ENCODE assay signal across 11 cellular contexts in the genomic region with DNA sequence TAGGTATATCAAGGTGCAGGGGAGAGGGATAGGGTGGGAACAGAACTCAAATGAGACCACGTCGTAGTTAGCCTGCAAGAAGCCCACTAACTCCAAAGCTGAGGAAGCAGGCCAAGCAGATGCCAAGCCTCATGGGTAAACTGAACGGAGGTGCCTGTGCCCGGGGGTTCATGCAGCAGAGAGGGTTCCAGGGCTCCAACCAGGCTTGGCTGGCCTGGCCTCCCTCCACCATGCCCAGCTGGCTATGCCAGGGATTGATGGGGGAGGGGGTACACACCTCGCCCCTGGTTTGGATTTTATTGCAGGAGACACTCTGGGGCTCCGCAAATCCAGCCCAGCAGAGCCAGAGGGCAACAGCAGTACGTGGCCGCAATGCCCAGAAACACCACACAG. TPM values are rescaled to one million over a fixed set of nuclear protein-coding genes. Genes with fewer than 3 reads are reported as not detected.
A peak's percentile ranks its signal among the peaks of the same experiment; 100 is the strongest.
DNase-seq lines count a peak whose midpoint lies in the region; ATAC-seq lines count a peak whose summit lies in the region.
"Had no signal": no experiment of that assay in that cellular context is flagged by ENCODE, and none has a peak within 500 bp of the region (broad histone marks: within the 10 kb centered on the region; RNA-seq: fewer than 3 reads in every experiment).

No MANE protein-coding gene starts in this region.

- H3K4ac ChIP-seq in mesendoderm (ENCODE audit: low read depth, low read length): no peak overlapping the region

- no peak overlapping the region for H2BK15ac ChIP-seq in mesendoderm (replicated peaks; ENCODE audit: low read depth)

- H3K4me1 Mint-ChIP-seq in activated T-helper 17 cell treated with anti-CD3 and anti-CD28 coated beads, Interleukin-2, amount 50 U/mL, for 72 hours: peaks cover 26% of the 10 kb centered on the region
- peaks cover 54% of the 10 kb centered on the region for H3K4me1 Mint-ChIP-seq in activated naive CD8-positive, alpha-beta T cell treated with anti-CD3 and anti-CD28 coated beads for 36 hours

- H3K4me2 ChIP-seq in mesendoderm (ENCODE audit: low read length): no peak overlapping the region

- no peaks in the 10 kb centered on the region for H3K9me3 Mint-ChIP-seq in activated T-helper 17 cell treated with anti-CD3 and anti-CD28 coated beads, Interleukin-2, amount 50 U/mL, for 72 hours
- H3K9me3 Mint-ChIP-seq in activated naive CD8-positive, alpha-beta T cell treated with anti-CD3 and anti-CD28 coated beads for 36 hours: no peaks in the 10 kb centered on the region

- DNase-seq in mesendoderm: no peak
- DNase-seq in activated naive CD8-positive, alpha-beta T cell treated with anti-CD3 and anti-CD28 coated beads for 36 hours: no peak
- DNase-seq in NCI-H82 treated with DMSO at 0.1 percent for 48 hours (lab: John Stamatoyannopoulos, UW; ENCODE audit: unreplicated experiment): no peak
- DNase-seq: activated CD4-positive, alpha-beta T cell treated with anti-CD3 and anti-CD28 coated beads for 4 hours; BE2C; NCI-H1092; stimulated activated CD4-positive, alpha-beta T cell treated with anti-CD3 and anti-CD28 coated beads, Interleukin-12 subunit alpha, Interleukin-12 subunit beta, amount 100 ng/mL, for 4 hours had no signal

- ATAC-seq in activated T-helper 17 cell treated with anti-CD3 and anti-CD28 coated beads, Interleukin-2, amount 50 U/mL, for 72 hours (replicated peaks): no peak
- no peak for ATAC-seq in HG03520 (IDR thresholded peaks at IDR 0.05; ENCODE audit: unreplicated experiment)

- H2AFZ ChIP-seq in ACC112 (ENCODE audit: low read length, unreplicated experiment): no peak overlapping the region

- H3K4me1 ChIP-seq in ACC112 (ENCODE audit: control insufficient read depth, insufficient read depth, low read length, unreplicated experiment): peaks cover 85% of the 10 kb centered on the region
- peaks cover 22% of the 10 kb centered on the region for H3K4me1 ChIP-seq in mesendoderm (ENCODE audit: control insufficient read depth, low read depth, low read length)

- no peak overlapping the region for H3K4me3 Mint-ChIP-seq in activated T-helper 17 cell treated with anti-CD3 and anti-CD28 coated beads, Interleukin-2, amount 50 U/mL, for 72 hours
- H3K4me3 Mint-ChIP-seq in activated naive CD8-positive, alpha-beta T cell treated with anti-CD3 and anti-CD28 coated beads for 36 hours: no peak overlapping the region

- H4K8ac ChIP-seq in mesendoderm (ENCODE audit: low read depth, low read length): no peak overlapping the region

- no CpG with 5 or more reads among the region's 8 CpGs for WGBS in mesendoderm (ENCODE audit: extremely low coverage, insufficient coverage, low lambda C conversion rate)

- H3K18ac ChIP-seq in mesendoderm (ENCODE audit: low read length): no peak overlapping the region

- H3K36me3 ChIP-seq in ACC112 (ENCODE audit: insufficient read depth, low read length): no peaks in the 10 kb centered on the region; the same call in 1 of the 2 replicates
- H3K36me3 ChIP-seq in mesendoderm (ENCODE audit: control insufficient read depth, insufficient read depth, low read length): no peaks in the 10 kb centered on the region
- H3K36me3 ChIP-seq: BE2C had no signal

- H2BK5ac ChIP-seq in mesendoderm (ENCODE audit: low read length): no peak overlapping the region

- H3K27me3 ChIP-seq in ACC112 (ENCODE audit: insufficient read depth, low read length) (no peaks in the 10 kb centered on the region), mesendoderm (ENCODE audit: insufficient read depth, low read length, poor library complexity) (no peaks in the 10 kb centered on the region)
- H3K27me3 ChIP-seq: BE2C, testis had no signal

- H3K56ac ChIP-seq in mesendoderm (ENCODE audit: low read length): peak overlapping the region; percentile 61

- H3K4me3 ChIP-seq in ACC112 (ENCODE audit: low read depth, low read length) (no peak overlapping the region; the same call in 1 of the 2 replicates), mesendoderm (ENCODE audit: low read length) (no peak overlapping the region)
- H3K4me3 ChIP-seq: testis had no signal

- H3K9ac ChIP-seq in mesendoderm (ENCODE audit: low read length): no peak overlapping the region

- no peaks in the 10 kb centered on the region for H3K27me3 Mint-ChIP-seq in activated T-helper 17 cell treated with anti-CD3 and anti-CD28 coated beads, Interleukin-2, amount 50 U/mL, for 72 hours
- no peaks in the 10 kb centered on the region for H3K27me3 Mint-ChIP-seq in activated naive CD8-positive, alpha-beta T cell treated with anti-CD3 and anti-CD28 coated beads for 36 hours

- H3K36me3 Mint-ChIP-seq in activated T-helper 17 cell treated with anti-CD3 and anti-CD28 coated beads, Interleukin-2, amount 50 U/mL, for 72 hours (ENCODE audit: low read depth): peaks cover 7% of the 10 kb centered on the region
- H3K36me3 Mint-ChIP-seq in activated naive CD8-positive, alpha-beta T cell treated with anti-CD3 and anti-CD28 coated beads for 36 hours: no peaks in the 10 kb centered on the region

- H2BK120ac ChIP-seq in mesendoderm (ENCODE audit: low read depth, low read length): no peak overlapping the region

- no peak overlapping the region for H3K23ac ChIP-seq in mesendoderm (ENCODE audit: low read length)

- peak overlapping the region; percentile 73 for H3K27ac Mint-ChIP-seq in activated T-helper 17 cell treated with anti-CD3 and anti-CD28 coated beads, Interleukin-2, amount 50 U/mL, for 72 hours
- no peak overlapping the region for H3K27ac Mint-ChIP-seq in activated naive CD8-positive, alpha-beta T cell treated with anti-CD3 and anti-CD28 coated beads for 36 hours

- peaks cover 34% of the 10 kb centered on the region for H3K79me1 ChIP-seq in mesendoderm (ENCODE audit: low read length)

- H4K5ac ChIP-seq in mesendoderm (ENCODE audit: low read length): no peak overlapping the region

- H3K79me2 ChIP-seq in ACC112 (ENCODE audit: control insufficient read depth, insufficient read depth, low read length, unreplicated experiment) (peaks cover 86% of the 10 kb centered on the region), mesendoderm (ENCODE audit: control insufficient read depth, insufficient read depth, low read length) (peaks cover 86% of the 10 kb centered on the region)

- H3K27ac ChIP-seq in ACC112 (ENCODE audit: low read depth, low read length): peak overlapping the region; percentile 87
- H3K27ac ChIP-seq in mesendoderm (ENCODE audit: low read depth, low read length): no peak overlapping the region

- H2AK5ac ChIP-seq in mesendoderm (ENCODE audit: low read length): no peak overlapping the region

RNA-seq across cellular contexts. Expression of gene PXN, which starts 27.3 kb away (rescaled TPM):
- total RNA-seq in activated T-helper 17 cell treated with anti-CD3 and anti-CD28 coated beads, Interleukin-2, amount 50 U/mL, for 72 hours: 10 to 100 TPM; 44.8 to 65.5 TPM
- 147 TPM for polyA plus RNA-seq in mesendoderm (2013, experiment 1 of 2)
- 148 TPM for polyA plus RNA-seq in mesendoderm (2013, experiment 2 of 2)
- total RNA-seq in activated naive CD8-positive, alpha-beta T cell treated with anti-CD3 and anti-CD28 coated beads for 36 hours: 10 to 100 TPM; 37.1 to 39.2 TPM

RNA-seq across cellular contexts. Expression of gene RPLP0, which starts 37.3 kb away (rescaled TPM):
- 1,000 to 10,000 TPM; 3,687 to 4,380 TPM for total RNA-seq in activated T-helper 17 cell treated with anti-CD3 and anti-CD28 coated beads, Interleukin-2, amount 50 U/mL, for 72 hours
- 3,852 TPM for polyA plus RNA-seq in mesendoderm (2013, experiment 1 of 2)
- polyA plus RNA-seq in mesendoderm (2013, experiment 2 of 2): 3,764 TPM
- 1,000 to 10,000 TPM; 3,852 to 4,173 TPM for total RNA-seq in activated naive CD8-positive, alpha-beta T cell treated with anti-CD3 and anti-CD28 coated beads for 36 hours

RNA-seq across cellular contexts. Expression of gene GCN1, which starts 43.7 kb away (rescaled TPM):
- total RNA-seq in activated T-helper 17 cell treated with anti-CD3 and anti-CD28 coated beads, Interleukin-2, amount 50 U/mL, for 72 hours: 100 to 1,000 TPM in 1 of 2 donors, 10 to 100 TPM in 1; 94.4 to 177 TPM
- 33.6 TPM for polyA plus RNA-seq in mesendoderm (2013, experiment 1 of 2)
- 32.3 TPM for polyA plus RNA-seq in mesendoderm (2013, experiment 2 of 2)
- total RNA-seq in activated naive CD8-positive, alpha-beta T cell treated with anti-CD3 and anti-CD28 coated beads for 36 hours: 100 to 1,000 TPM; 143 to 146 TPM

RNA-seq across cellular contexts. Expression of gene RNU4-2, which starts 53.5 kb away (rescaled TPM):
- 1,000 to 10,000 TPM; 2,951 to 6,256 TPM for total RNA-seq in activated T-helper 17 cell treated with anti-CD3 and anti-CD28 coated beads, Interleukin-2, amount 50 U/mL, for 72 hours
- polyA plus RNA-seq in mesendoderm (2013, experiment 1 of 2): not detected
- polyA plus RNA-seq in mesendoderm (2013, experiment 2 of 2): not detected
- total RNA-seq in activated naive CD8-positive, alpha-beta T cell treated with anti-CD3 and anti-CD28 coated beads for 36 hours: 1,000 to 10,000 TPM; 1,075 to 1,133 TPM

RNA-seq across cellular contexts. Expression of gene RNU4-1, which starts 54.8 kb away (rescaled TPM):
- total RNA-seq in activated T-helper 17 cell treated with anti-CD3 and anti-CD28 coated beads, Interleukin-2, amount 50 U/mL, for 72 hours: 1,000 to 10,000 TPM; 2,108 to 2,470 TPM
- not detected for polyA plus RNA-seq in mesendoderm (2013, experiment 1 of 2)
- polyA plus RNA-seq in mesendoderm (2013, experiment 2 of 2): not detected
- total RNA-seq in activated naive CD8-positive, alpha-beta T cell treated with anti-CD3 and anti-CD28 coated beads for 36 hours: 100 to 1,000 TPM; 768 to 829 TPM
